Comparison of ENCODE assay signal across 40 cellular contexts in the genomic region with DNA sequence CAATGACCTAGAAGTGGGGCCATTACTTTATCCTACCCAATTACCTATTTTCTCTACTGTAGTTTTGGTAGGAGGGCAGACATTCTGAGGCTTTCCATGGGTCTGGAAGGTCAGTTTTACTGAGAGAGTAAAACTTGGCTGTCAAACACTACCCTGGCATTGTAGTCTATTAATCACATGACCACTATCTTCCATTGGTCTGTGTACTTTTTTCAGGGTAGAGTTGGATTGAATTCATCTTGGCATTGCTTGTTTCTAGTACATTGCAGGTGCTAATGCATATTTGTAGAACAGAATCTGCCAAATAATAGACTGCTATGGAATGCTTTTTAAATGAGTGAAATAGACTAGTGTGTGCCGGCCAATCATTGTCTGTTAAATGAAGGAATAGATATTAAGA.
"Had no signal": no experiment of that assay in that cellular context is flagged by ENCODE, and none has a peak within 500 bp of the region (broad histone marks: within the 10 kb centered on the region; RNA-seq: fewer than 3 reads in every experiment).

No MANE protein-coding gene starts in this region.

- H3K27me3 ChIP-seq: adrenal gland, body of pancreas, brain microvascular endothelial cell, breast epithelium, cardiac muscle cell had no signal

- FAIRE-seq: astrocyte, bronchial epithelial cell had no signal

- H3K4me1 ChIP-seq: adrenal gland, body of pancreas, breast epithelium had no signal

- H3K4me3 Mint-ChIP-seq: activated naive CD4-positive, alpha-beta T cell treated with anti-CD3 and anti-CD28 coated beads for 36 hours; activated naive CD4-positive, alpha-beta T cell treated with anti-CD3 and anti-CD28 coated beads, Interleukin-2, amount 10 ng/mL, durations not matched to agents 7 days and 5 days; activated naive CD4-positive, alpha-beta T cell treated with anti-CD3 and anti-CD28 coated beads, Interleukin-2, amount 50 U/mL, for 24 hours; activated naive CD8-positive, alpha-beta T cell; activated naive CD8-positive, alpha-beta T cell treated with anti-CD3 and anti-CD28 coated beads for 36 hours; activated naive CD8-positive, alpha-beta T cell treated with anti-CD3 and anti-CD28 coated beads, Interleukin-2, amount 10 ng/mL, durations not matched to agents 7 days and 5 days; activated naive CD8-positive, alpha-beta T cell treated with anti-CD3 and anti-CD28 coated beads, Interleukin-2, amount 50 U/mL, for 24 hours; activated T-cell treated with anti-CD3 and anti-CD28 coated beads, Interleukin-2, amount 50 U/mL, for 24 hours; activated T-cell treated with anti-CD3 and anti-CD28 coated beads, Interleukin-2, amount 50 U/mL, for 4 hours; activated T-cell treated with anti-CD3 and anti-CD28 coated beads, Interleukin-2, amount 50 U/mL, for 72 hours; activated T-helper 1 cell treated with anti-CD3 and anti-CD28 coated beads, Interleukin-12 subunit alpha, Interleukin-12 subunit beta, Interleukin-2, Interleukin-4 antibody, amounts not matched to agents 30 ng/mL and 10 ng/mL and 1 ng/mL, durations not matched to agents 14 hours and 24 hours and 36 hours; activated T-helper 17 cell treated with anti-CD3 and anti-CD28 coated beads, Interleukin-2, amount 50 U/mL, for 72 hours; brain; central memory CD8-positive, alpha-beta T cell had no signal

- H3K9me3 ChIP-seq: adrenal gland, body of pancreas had no signal

- DNase-seq: activated effector memory CD4-positive, alpha-beta T cell treated with anti-CD3 and anti-CD28 coated beads, Interleukin-2, amount 50 U/mL, for 16 hours; activated effector memory CD4-positive, alpha-beta T cell treated with Interleukin-2 at 50 U/mL for 16 hours; activated gamma-delta T cell; activated gamma-delta T cell treated with Interleukin-2 at 50 U/mL for 16 hours; activated naive CD4-positive, alpha-beta T cell; activated naive CD4-positive, alpha-beta T cell treated with anti-CD3 and anti-CD28 coated beads for 36 hours; activated naive CD4-positive, alpha-beta T cell treated with anti-CD3 and anti-CD28 coated beads, Interleukin-2, amount 10 ng/mL, durations not matched to agents 7 days and 5 days; activated naive CD4-positive, alpha-beta T cell treated with anti-CD3 and anti-CD28 coated beads, Interleukin-2, amount 50 U/mL, for 16 hours; activated naive CD4-positive, alpha-beta T cell treated with Interleukin-2 at 50 U/mL for 16 hours; activated naive CD8-positive, alpha-beta T cell treated with anti-CD3 and anti-CD28 coated beads for 36 hours; activated naive CD8-positive, alpha-beta T cell treated with anti-CD3 and anti-CD28 coated beads, Interleukin-2, amount 10 ng/mL, durations not matched to agents 7 days and 5 days; activated naive CD8-positive, alpha-beta T cell treated with anti-CD3 and anti-CD28 coated beads, Interleukin-2, amount 50 U/mL, for 24 hours; activated T-cell treated with anti-CD3 and anti-CD28 coated beads for 4 hours; activated T-cell treated with anti-CD3 and anti-CD28 coated beads, Interleukin-2, amount 50 U/mL, for 1 hour; activated T-cell treated with anti-CD3 and anti-CD28 coated beads, Interleukin-2, amount 50 U/mL, for 24 hours; activated T-cell treated with anti-CD3 and anti-CD28 coated beads, Interleukin-2, amount 50 U/mL, for 4 hours; activated T-cell treated with anti-CD3 and anti-CD28 coated beads, Interleukin-2, amount 50 U/mL, for 48 hours; activated T-cell treated with anti-CD3 and anti-CD28 coated beads, Interleukin-2, amount 50 U/mL, for 72 hours; adrenal gland; amniotic stem cell; amygdala; anterior cingulate cortex; aorta; body of pancreas; brain microvascular endothelial cell; caudate nucleus; central memory CD4-positive, alpha-beta T cell; cerebellar nuclear complex had no signal

- H3K27ac ChIP-seq: adrenal gland, body of pancreas, brain microvascular endothelial cell, breast epithelium, cardiac muscle cell had no signal

- H3K36me3 ChIP-seq: adrenal gland, brain microvascular endothelial cell, breast epithelium, cardiac muscle cell had no signal

- H3K36me3 Mint-ChIP-seq: activated naive CD4-positive, alpha-beta T cell treated with anti-CD3 and anti-CD28 coated beads, Interleukin-2, amount 10 ng/mL, durations not matched to agents 7 days and 5 days; activated naive CD4-positive, alpha-beta T cell treated with anti-CD3 and anti-CD28 coated beads, Interleukin-2, amount 50 U/mL, for 24 hours; activated naive CD8-positive, alpha-beta T cell; activated naive CD8-positive, alpha-beta T cell treated with anti-CD3 and anti-CD28 coated beads for 36 hours; activated naive CD8-positive, alpha-beta T cell treated with anti-CD3 and anti-CD28 coated beads, Interleukin-2, amount 10 ng/mL, durations not matched to agents 7 days and 5 days; brain had no signal

- H3K4me3 ChIP-seq: adrenal gland, body of pancreas, breast epithelium, cardiac muscle cell had no signal

- H3K4me1 Mint-ChIP-seq: activated naive CD4-positive, alpha-beta T cell treated with anti-CD3 and anti-CD28 coated beads, Interleukin-2, amount 10 ng/mL, durations not matched to agents 7 days and 5 days; activated naive CD4-positive, alpha-beta T cell treated with anti-CD3 and anti-CD28 coated beads, Interleukin-2, amount 50 U/mL, for 24 hours; activated naive CD8-positive, alpha-beta T cell treated with anti-CD3 and anti-CD28 coated beads for 36 hours; activated naive CD8-positive, alpha-beta T cell treated with anti-CD3 and anti-CD28 coated beads, Interleukin-2, amount 10 ng/mL, durations not matched to agents 7 days and 5 days; activated naive CD8-positive, alpha-beta T cell treated with anti-CD3 and anti-CD28 coated beads, Interleukin-2, amount 50 U/mL, for 24 hours; activated T-helper 17 cell treated with anti-CD3 and anti-CD28 coated beads, Interleukin-2, amount 50 U/mL, for 72 hours; central memory CD8-positive, alpha-beta T cell had no signal

- H3K27ac Mint-ChIP-seq: activated naive CD4-positive, alpha-beta T cell treated with anti-CD3 and anti-CD28 coated beads for 36 hours; activated naive CD4-positive, alpha-beta T cell treated with anti-CD3 and anti-CD28 coated beads, Interleukin-2, amount 10 ng/mL, durations not matched to agents 7 days and 5 days; activated naive CD4-positive, alpha-beta T cell treated with anti-CD3 and anti-CD28 coated beads, Interleukin-2, amount 50 U/mL, for 24 hours; activated naive CD4-positive, alpha-beta T cell treated with anti-CD3 and anti-CD28 coated beads, Interleukin-2, amount 50 U/mL, for 72 hours; activated naive CD8-positive, alpha-beta T cell; activated naive CD8-positive, alpha-beta T cell treated with anti-CD3 and anti-CD28 coated beads for 36 hours; activated naive CD8-positive, alpha-beta T cell treated with anti-CD3 and anti-CD28 coated beads, Interleukin-2, amount 10 ng/mL, durations not matched to agents 7 days and 5 days; activated naive CD8-positive, alpha-beta T cell treated with anti-CD3 and anti-CD28 coated beads, Interleukin-2, amount 50 U/mL, for 24 hours; activated T-cell treated with anti-CD3 and anti-CD28 coated beads, Interleukin-2, amount 50 U/mL, for 24 hours; activated T-cell treated with anti-CD3 and anti-CD28 coated beads, Interleukin-2, amount 50 U/mL, for 72 hours; activated T-helper 1 cell treated with anti-CD3 and anti-CD28 coated beads, Interleukin-12 subunit alpha, Interleukin-12 subunit beta, Interleukin-2, Interleukin-4 antibody, amounts not matched to agents 30 ng/mL and 10 ng/mL and 1 ng/mL, durations not matched to agents 14 hours and 24 hours and 36 hours; activated T-helper 17 cell treated with anti-CD3 and anti-CD28 coated beads, Interleukin-2, amount 50 U/mL, for 72 hours; activated T-helper 2 cell treated with anti-CD3 and anti-CD28 coated beads, Interferon-gamma antibody, Interleukin-2, Interleukin-4, amounts not matched to agents 10 μg/mL and 5 μg/mL and 100 μg/mL, durations not matched to agents 14 hours and 24 hours and 36 hours; brain had no signal

- H3K27me3 Mint-ChIP-seq: activated naive CD4-positive, alpha-beta T cell treated with anti-CD3 and anti-CD28 coated beads, Interleukin-2, amount 10 ng/mL, durations not matched to agents 7 days and 5 days had no signal

- ATAC-seq: activated naive CD4-positive, alpha-beta T cell treated with anti-CD3 and anti-CD28 coated beads, Interleukin-2, amount 50 U/mL, for 72 hours; activated naive CD8-positive, alpha-beta T cell treated with anti-CD3 and anti-CD28 coated beads, Interleukin-2, amount 50 U/mL, for 24 hours; activated T-cell treated with anti-CD3 and anti-CD28 coated beads, Interleukin-2, amount 50 U/mL, for 4 hours; activated T-cell treated with anti-CD3 and anti-CD28 coated beads, Interleukin-2, amount 50 U/mL, for 72 hours; activated T-helper 17 cell treated with anti-CD3 and anti-CD28 coated beads, Interleukin-2, amount 50 U/mL, for 72 hours; body of pancreas had no signal
